ENCODE assay signal across 2 cellular contexts in genomic region chr1:53860967-53861411, GRCh38.
TF ChIP-seq lines count a peak whose summit lies in the region.

No MANE protein-coding gene starts in this region.

TF ChIP-seq in HEK293T, 16 proteins besides CTCF, POLR2A, EP300 and RAD21:
- TF ChIP-seq ELF4 (IDR thresholded peaks at IDR 0.05): no peak
- TF ChIP-seq SUZ12 (IDR thresholded peaks at IDR 0.05): no peak
- TF ChIP-seq CTBP1 (IDR thresholded peaks at IDR 0.05; ENCODE audit: borderline replicate concordance): no peak
- no peak for TF ChIP-seq FOXK2 (IDR thresholded peaks at IDR 0.05)
- no peak for TF ChIP-seq HDGF (IDR thresholded peaks at IDR 0.05; ENCODE audit: borderline replicate concordance)
- no peak for TF ChIP-seq TARDBP (IDR thresholded peaks at IDR 0.05)
- TF ChIP-seq L3MBTL2 (conservative IDR thresholded peaks at IDR 0.05): no peak
- TF ChIP-seq BHLHE40 (IDR thresholded peaks at IDR 0.05; ENCODE audit: borderline replicate concordance): no peak
- TF ChIP-seq ARNT (IDR thresholded peaks at IDR 0.05): no peak
- no peak for TF ChIP-seq LEF1 (IDR thresholded peaks at IDR 0.05; ENCODE audit: borderline replicate concordance)
- no peak for TF ChIP-seq FOXM1 (IDR thresholded peaks at IDR 0.05; ENCODE audit: borderline replicate concordance)
- TF ChIP-seq ZNF384 (IDR thresholded peaks at IDR 0.05): no peak
- no peak for TF ChIP-seq FOXA1 (IDR thresholded peaks at IDR 0.05)
- TF ChIP-seq PKNOX1 (IDR thresholded peaks at IDR 0.05): no peak
- TF ChIP-seq NFRKB (IDR thresholded peaks at IDR 0.05): no peak
- TF ChIP-seq SP1 (IDR thresholded peaks at IDR 0.05): no peak

TF ChIP-seq in endothelial cell of umbilical vein, 7 proteins besides CTCF, POLR2A, EP300 and RAD21:
- TF ChIP-seq FOS (IDR thresholded peaks at IDR 0.05; ENCODE audit: borderline replicate concordance, insufficient read depth, low read length) (no peak), MYC (IDR thresholded peaks at IDR 0.05; ENCODE audit: low read depth, low read length) (no peak), GATA2 (IDR thresholded peaks at IDR 0.05; ENCODE audit: insufficient read depth, insufficient read length, low read depth, low read length) (no peak), JUN (IDR thresholded peaks at IDR 0.05; ENCODE audit: borderline replicate concordance, insufficient read depth, insufficient read length, low read depth) (no peak), EZH2 (IDR thresholded peaks at IDR 0.05; ENCODE audit: borderline replicate concordance, low read depth, low read length, severe bottlenecking) (no peak), MAX (IDR thresholded peaks at IDR 0.05; ENCODE audit: insufficient read depth, insufficient read length) (no peak), POLR2AphosphoS5 (IDR thresholded peaks at IDR 0.05; ENCODE audit: insufficient read depth, low read depth, low read length) (no peak)
